11 cellular contexts compared by ENCODE assay signal in genomic region chr19:49498475-49498874, GRCh38. TPM values are rescaled to one million over a fixed set of nuclear protein-coding genes. Genes with fewer than 3 reads are reported as not detected.
A peak's percentile ranks its signal among the peaks of the same experiment; 100 is the strongest.
DNase-seq lines count a peak whose midpoint lies in the region; ATAC-seq and TF ChIP-seq lines count a peak whose summit lies in the region.
"Had no signal": no experiment of that assay in that cellular context is flagged by ENCODE, and none has a peak within 500 bp of the region (broad histone marks: within the 10 kb centered on the region; RNA-seq: fewer than 3 reads in every experiment).

No MANE protein-coding gene starts in this region.

- peaks cover 42% of the 10 kb centered on the region for H3K36me3 Mint-ChIP-seq in activated T-helper 1 cell treated with anti-CD3 and anti-CD28 coated beads, Interleukin-12 subunit alpha, Interleukin-12 subunit beta, Interleukin-2, Interleukin-4 antibody, amounts not matched to agents 30 ng/mL and 10 ng/mL and 1 ng/mL, durations not matched to agents 14 hours and 24 hours and 36 hours (ENCODE audit: low read depth)

- no peaks in the 10 kb centered on the region for H3K9me3 ChIP-seq in BLaER1
- H3K9me3 ChIP-seq in HCT116 (ENCODE audit: control insufficient read depth in 1 of 2, insufficient read depth in 1 of 2, low read depth in 1 of 2, low read length in 2 of 2), result no peaks in the 10 kb centered on the region
- H3K9me3 ChIP-seq in mesodermal cell (ENCODE audit: control insufficient read depth, low read length), result no peaks in the 10 kb centered on the region
- H3K9me3 ChIP-seq in trophoblast cell (ENCODE audit: insufficient read depth, low read depth, low read length), result no peaks in the 10 kb centered on the region
- H3K9me3 ChIP-seq: SJCRH30 had no signal

- H2BK5ac ChIP-seq in trophoblast cell (ENCODE audit: low read depth, low read length, poor library complexity), result no peak overlapping the region

- POLR2A ChIA-PET in HCT116 (lab: Charles Lee), result no interaction called here

- intact Hi-C loops in HCT116 (cut with micrococcal nuclease), result no loop called here
- intact Hi-C loops in activated T-helper 1 cell treated with anti-CD3 and anti-CD28 coated beads, Interleukin-12 subunit alpha, Interleukin-12 subunit beta, Interleukin-2, Interleukin-4 antibody, amounts not matched to agents 30 ng/mL and 10 ng/mL and 1 ng/mL, durations not matched to agents 14 hours and 24 hours and 36 hours (cut with micrococcal nuclease), result loop anchor here (5.0 kb wide), 2 partner anchors 314 to 626 kb away; partner anchors contain the start of genes FUZ and PPP1R15A

- H4K12ac ChIP-seq in trophoblast cell (ENCODE audit: low read depth, low read length), result no peak overlapping the region

- BruUV-seq in HCT116 (replicated peaks; lab: Mats Ljungman, UMichigan), result no TSS peak

- H2BK12ac ChIP-seq in trophoblast cell (ENCODE audit: low read length), result no peak overlapping the region

- CTCF ChIA-PET in HCT116 (lab: Charles Lee), result no interaction called here

- H3K27me3 Mint-ChIP-seq in activated T-helper 1 cell treated with anti-CD3 and anti-CD28 coated beads, Interleukin-12 subunit alpha, Interleukin-12 subunit beta, Interleukin-2, Interleukin-4 antibody, amounts not matched to agents 30 ng/mL and 10 ng/mL and 1 ng/mL, durations not matched to agents 14 hours and 24 hours and 36 hours (ENCODE audit: insufficient read depth), result no peaks in the 10 kb centered on the region

- peaks cover 9% of the 10 kb centered on the region for H3K79me1 ChIP-seq in trophoblast cell (ENCODE audit: low read length)

- H3K9me3 Mint-ChIP-seq in activated T-helper 1 cell treated with anti-CD3 and anti-CD28 coated beads, Interleukin-12 subunit alpha, Interleukin-12 subunit beta, Interleukin-2, Interleukin-4 antibody, amounts not matched to agents 30 ng/mL and 10 ng/mL and 1 ng/mL, durations not matched to agents 14 hours and 24 hours and 36 hours, result no peaks in the 10 kb centered on the region

- 92 to 94% methylated on average over 2 to 7 of the region's 7 CpGs for WGBS in mesodermal cell (ENCODE audit: insufficient coverage in 2 of 2), 2 experiments
- WGBS in trophoblast cell (ENCODE audit: extremely low coverage, insufficient coverage, insufficient read length), result no CpG with 5 or more reads among the region's 7 CpGs

- H3K9ac ChIP-seq in BLaER1 (peak overlapping the region; percentile 99), HCT116 (ENCODE audit: low read length) (0 out of 2 replicates have a peak overlapping the region, but pooled peaks have one; percentile 14), trophoblast cell (ENCODE audit: low read length) (no peak overlapping the region)

- H3K4me2 ChIP-seq in BLaER1, result peak overlapping the region; percentile 97
- H3K4me2 ChIP-seq in HCT116 (ENCODE audit: low read length), result peak overlapping the region; percentile 85
- no peak overlapping the region for H3K4me2 ChIP-seq in trophoblast cell (ENCODE audit: low read length)

- H3K23ac ChIP-seq in trophoblast cell (ENCODE audit: low read length), result no peak overlapping the region

- H4K20me1 ChIP-seq in BLaER1 (peaks cover 39% of the 10 kb centered on the region), HCT116 (ENCODE audit: insufficient read depth) (peaks cover 14% of the 10 kb centered on the region; the same call in 1 of the 2 replicates)

- ATAC-seq in HCT116 (no peak), GM18868 (IDR thresholded peaks at IDR 0.05; ENCODE audit: unreplicated experiment) (no peak)

- peaks cover 63% of the 10 kb centered on the region for H3K4me1 Mint-ChIP-seq in activated T-helper 1 cell treated with anti-CD3 and anti-CD28 coated beads, Interleukin-12 subunit alpha, Interleukin-12 subunit beta, Interleukin-2, Interleukin-4 antibody, amounts not matched to agents 30 ng/mL and 10 ng/mL and 1 ng/mL, durations not matched to agents 14 hours and 24 hours and 36 hours (ENCODE audit: low read depth)

- DNase-seq in HCT116 (ENCODE audit: low read depth, low spot score) (no peak), trophoblast cell (no peak), T-helper 9 cell (no peak), anterior cingulate cortex (lab: John Stamatoyannopoulos, UW) (no peak)
- DNase-seq in activated T-helper 1 cell treated with anti-CD3 and anti-CD28 coated beads, Interleukin-12 subunit alpha, Interleukin-12 subunit beta, Interleukin-2, Interleukin-4 antibody, amounts not matched to agents 30 ng/mL and 10 ng/mL and 1 ng/mL, durations not matched to agents 14 hours and 24 hours and 36 hours (ENCODE audit: low spot score), result no peak
- DNase-seq: NCI-H1105, SJCRH30 had no signal

- H3K4me1 ChIP-seq in BLaER1 (peaks cover 78% of the 10 kb centered on the region), HCT116 (ENCODE audit: control insufficient read depth in 1 of 2, insufficient read depth in 2 of 2, low read length in 2 of 2) (peaks cover 16 to 57% of the 10 kb centered on the region in 2 experiments), mesodermal cell (ENCODE audit: control insufficient read depth, insufficient read depth, low read length, poor library complexity, severe bottlenecking) (peaks cover 24% of the 10 kb centered on the region), trophoblast cell (ENCODE audit: control insufficient read depth in 1 of 2, insufficient read depth in 2 of 2, low read length in 2 of 2) (peaks cover 2 to 8% of the 10 kb centered on the region in 2 experiments)

- no peak for TF ChIP-seq CTCF in HCT116 (IDR thresholded peaks at IDR 0.05 in 2 of 3, conservative IDR thresholded peaks at IDR 0.05 in 1 of 3; ENCODE audit: borderline replicate concordance in 1 of 3, insufficient read depth in 1 of 3, low read depth in 2 of 3, low read length in 2 of 3)

- no peak for TF ChIP-seq RAD21 in HCT116 (IDR thresholded peaks at IDR 0.05; ENCODE audit: low read depth)

- no peak overlapping the region for H2AFZ ChIP-seq in HCT116 (ENCODE audit: low read depth, low read length, poor library complexity, severe bottlenecking)
- no peak overlapping the region for H2AFZ ChIP-seq in trophoblast cell (ENCODE audit: insufficient read depth, low read length, poor library complexity)

- no peak for TF ChIP-seq POLR2A in HCT116 (IDR thresholded peaks at IDR 0.05; ENCODE audit: borderline replicate concordance, extremely low read depth, insufficient read depth, insufficient read length)

- H3K9me2 ChIP-seq in HCT116 (ENCODE audit: insufficient read depth), result no peaks in the 10 kb centered on the region

- no peak overlapping the region for H2AK5ac ChIP-seq in trophoblast cell (ENCODE audit: low read length)

- H3K14ac ChIP-seq in trophoblast cell (ENCODE audit: low read length), result no peak overlapping the region

- H4K91ac ChIP-seq in trophoblast cell (ENCODE audit: low read depth, low read length), result no peak overlapping the region

- H3K27me3 ChIP-seq in BLaER1 (no peaks in the 10 kb centered on the region), HCT116 (ENCODE audit: insufficient read depth, low read length) (no peaks in the 10 kb centered on the region), trophoblast cell (ENCODE audit: insufficient read depth, low read length) (no peaks in the 10 kb centered on the region)
- H3K27me3 ChIP-seq: SJCRH30 had no signal

- RAD21 ChIA-PET in HCT116 (lab: Charles Lee; ENCODE audit: low non-redundant PET in 1 of 2, low total read pairs in 2 of 2, uncharacterized antibody in 2 of 2, unreplicated experiment in 2 of 2), result no interaction called here

- H3K4me3 ChIP-seq in BLaER1, result peak overlapping the region; percentile 83
- H3K4me3 ChIP-seq in HCT116 (replicated peaks in 1 of 2; ENCODE audit: low read depth in 1 of 2, low read length in 2 of 2), result no peak overlapping the region
- peak overlapping the region; percentile 98 for H3K4me3 ChIP-seq in mesodermal cell (ENCODE audit: extremely low read depth, insufficient read depth, low read length, poor library complexity, severe bottlenecking)
- no peak overlapping the region for H3K4me3 ChIP-seq in trophoblast cell (ENCODE audit: low read depth, low read length)
- H3K4me3 ChIP-seq: lung had no signal

- peak overlapping the region; percentile 90 for H3K27ac ChIP-seq in BLaER1
- H3K27ac ChIP-seq in HCT116 (ENCODE audit: low read depth, low read length), result peak overlapping the region; percentile 40
- peak overlapping the region; percentile 16 for H3K27ac ChIP-seq in mesodermal cell (ENCODE audit: low read depth, low read length, severe bottlenecking)
- H3K27ac ChIP-seq in trophoblast cell (ENCODE audit: low read depth, low read length), result no peak overlapping the region
- H3K27ac ChIP-seq: SJCRH30 had no signal

- H3K4me3 Mint-ChIP-seq in activated T-helper 1 cell treated with anti-CD3 and anti-CD28 coated beads, Interleukin-12 subunit alpha, Interleukin-12 subunit beta, Interleukin-2, Interleukin-4 antibody, amounts not matched to agents 30 ng/mL and 10 ng/mL and 1 ng/mL, durations not matched to agents 14 hours and 24 hours and 36 hours, result peak overlapping the region; percentile 91

- peak overlapping the region; percentile 94 for H3K27ac Mint-ChIP-seq in activated T-helper 1 cell treated with anti-CD3 and anti-CD28 coated beads, Interleukin-12 subunit alpha, Interleukin-12 subunit beta, Interleukin-2, Interleukin-4 antibody, amounts not matched to agents 30 ng/mL and 10 ng/mL and 1 ng/mL, durations not matched to agents 14 hours and 24 hours and 36 hours

- H3K4ac ChIP-seq in trophoblast cell (ENCODE audit: low read depth, low read length), result no peak overlapping the region

- no peak overlapping the region for H2BK120ac ChIP-seq in trophoblast cell (ENCODE audit: insufficient read depth, low read length, poor library complexity)

- H3K36me3 ChIP-seq in BLaER1 (peaks cover 33% of the 10 kb centered on the region), HCT116 (ENCODE audit: control insufficient read depth in 1 of 2, insufficient read depth in 2 of 2, low read length in 2 of 2) (peaks cover 13 to 28% of the 10 kb centered on the region in 2 experiments), mesodermal cell (ENCODE audit: control insufficient read depth, insufficient read depth, low read length) (peaks cover 39% of the 10 kb centered on the region), trophoblast cell (ENCODE audit: control insufficient read depth in 1 of 2, insufficient read depth in 2 of 2, low read length in 2 of 2) (peaks cover 29 to 34% of the 10 kb centered on the region in 2 experiments)

- H3K79me2 ChIP-seq in HCT116 (ENCODE audit: insufficient read depth, low read length), result peaks cover 33% of the 10 kb centered on the region
- peaks cover 9% of the 10 kb centered on the region for H3K79me2 ChIP-seq in trophoblast cell (ENCODE audit: control insufficient read depth, insufficient read depth, low read length, poor library complexity)

- H3K18ac ChIP-seq in trophoblast cell (ENCODE audit: low read length), result no peak overlapping the region

- H4K8ac ChIP-seq in trophoblast cell (ENCODE audit: low read depth, low read length), result no peak overlapping the region

RNA-seq across cellular contexts. Expression of gene RPS11, which starts 2.2 kb away (rescaled TPM):
- 2,353 TPM for total RNA-seq in HCT116 (2021; ENCODE audit: unreplicated experiment)
- 4,962 and 5,407 TPM in 2 replicates for polyA plus RNA-seq in HCT116 (2012)
- 1,890 and 1,927 TPM in 2 replicates for total RNA-seq in activated T-helper 1 cell treated with anti-CD3 and anti-CD28 coated beads, Interleukin-12 subunit alpha, Interleukin-12 subunit beta, Interleukin-2, Interleukin-4 antibody, amounts not matched to agents 30 ng/mL and 10 ng/mL and 1 ng/mL, durations not matched to agents 14 hours and 24 hours and 36 hours
- polyA plus RNA-seq in mesodermal cell (2013, experiment 1 of 2), result 3,137 TPM
- 2,791 TPM for polyA plus RNA-seq in mesodermal cell (2013, experiment 2 of 2)
- polyA plus RNA-seq in trophoblast cell (2013), result 3,613 and 3,657 TPM in 2 replicates

RNA-seq across cellular contexts. Expression of gene RPL13A, which starts 11.1 kb away (rescaled TPM):
- 3,719 TPM for total RNA-seq in HCT116 (2021; ENCODE audit: unreplicated experiment)
- 4,853 and 5,472 TPM in 2 replicates for polyA plus RNA-seq in HCT116 (2012)
- total RNA-seq in activated T-helper 1 cell treated with anti-CD3 and anti-CD28 coated beads, Interleukin-12 subunit alpha, Interleukin-12 subunit beta, Interleukin-2, Interleukin-4 antibody, amounts not matched to agents 30 ng/mL and 10 ng/mL and 1 ng/mL, durations not matched to agents 14 hours and 24 hours and 36 hours, result 2,876 and 2,988 TPM in 2 replicates
- 2,575 TPM for polyA plus RNA-seq in mesodermal cell (2013, experiment 1 of 2)
- polyA plus RNA-seq in mesodermal cell (2013, experiment 2 of 2), result 2,385 TPM
- 4,404 and 4,537 TPM in 2 replicates for polyA plus RNA-seq in trophoblast cell (2013)

RNA-seq across cellular contexts. Expression of gene FCGRT, which starts 14.0 kb away (rescaled TPM):
- 1.8 TPM for total RNA-seq in HCT116 (2021; ENCODE audit: unreplicated experiment)
- 1.2 and 2.1 TPM in 2 replicates for polyA plus RNA-seq in HCT116 (2012)
- total RNA-seq in activated T-helper 1 cell treated with anti-CD3 and anti-CD28 coated beads, Interleukin-12 subunit alpha, Interleukin-12 subunit beta, Interleukin-2, Interleukin-4 antibody, amounts not matched to agents 30 ng/mL and 10 ng/mL and 1 ng/mL, durations not matched to agents 14 hours and 24 hours and 36 hours, result 0.88 and 1.1 TPM in 2 replicates
- 46.7 TPM for polyA plus RNA-seq in mesodermal cell (2013, experiment 1 of 2)
- polyA plus RNA-seq in mesodermal cell (2013, experiment 2 of 2), result 39.4 TPM
- polyA plus RNA-seq in trophoblast cell (2013), result 35.6 and 38.5 TPM in 2 replicates

RNA-seq across cellular contexts. Expression of gene FLT3LG, which starts 24.5 kb away (rescaled TPM):
- total RNA-seq in HCT116 (2021; ENCODE audit: unreplicated experiment), result 3.8 TPM
- 2.5 and 4.0 TPM in 2 replicates for polyA plus RNA-seq in HCT116 (2012)
- total RNA-seq in activated T-helper 1 cell treated with anti-CD3 and anti-CD28 coated beads, Interleukin-12 subunit alpha, Interleukin-12 subunit beta, Interleukin-2, Interleukin-4 antibody, amounts not matched to agents 30 ng/mL and 10 ng/mL and 1 ng/mL, durations not matched to agents 14 hours and 24 hours and 36 hours, result 58.4 and 65.4 TPM in 2 replicates
- polyA plus RNA-seq in mesodermal cell (2013, experiment 1 of 2), result 2.2 TPM
- 2.5 TPM for polyA plus RNA-seq in mesodermal cell (2013, experiment 2 of 2)
- polyA plus RNA-seq in trophoblast cell (2013), result 0.29 and 0.55 TPM in 2 replicates

RNA-seq across cellular contexts. Expression of gene RCN3, which starts 29.3 kb away (rescaled TPM):
- 0.39 TPM for total RNA-seq in HCT116 (2021; ENCODE audit: unreplicated experiment)
- polyA plus RNA-seq in HCT116 (2012), result 0.13 TPM in 1 of 2 replicates, not detected in the other
- total RNA-seq in activated T-helper 1 cell treated with anti-CD3 and anti-CD28 coated beads, Interleukin-12 subunit alpha, Interleukin-12 subunit beta, Interleukin-2, Interleukin-4 antibody, amounts not matched to agents 30 ng/mL and 10 ng/mL and 1 ng/mL, durations not matched to agents 14 hours and 24 hours and 36 hours, result 2.0 and 2.1 TPM in 2 replicates
- 13.7 TPM for polyA plus RNA-seq in mesodermal cell (2013, experiment 1 of 2)
- polyA plus RNA-seq in mesodermal cell (2013, experiment 2 of 2), result 13.1 TPM
- 8.2 and 9.4 TPM in 2 replicates for polyA plus RNA-seq in trophoblast cell (2013)

Comparison
In these comparisons a context has a peak if more than half of its experiments do, and no peak if none do; other contexts are left out.
1. H3K4me3 ChIP-seq: peak in BLaER1 (single experiment) and mesodermal cell (single experiment); none in HCT116 (0 of 2) and trophoblast cell (single experiment).